ENCODE assay signal across 1 cellular context in the genomic region with DNA sequence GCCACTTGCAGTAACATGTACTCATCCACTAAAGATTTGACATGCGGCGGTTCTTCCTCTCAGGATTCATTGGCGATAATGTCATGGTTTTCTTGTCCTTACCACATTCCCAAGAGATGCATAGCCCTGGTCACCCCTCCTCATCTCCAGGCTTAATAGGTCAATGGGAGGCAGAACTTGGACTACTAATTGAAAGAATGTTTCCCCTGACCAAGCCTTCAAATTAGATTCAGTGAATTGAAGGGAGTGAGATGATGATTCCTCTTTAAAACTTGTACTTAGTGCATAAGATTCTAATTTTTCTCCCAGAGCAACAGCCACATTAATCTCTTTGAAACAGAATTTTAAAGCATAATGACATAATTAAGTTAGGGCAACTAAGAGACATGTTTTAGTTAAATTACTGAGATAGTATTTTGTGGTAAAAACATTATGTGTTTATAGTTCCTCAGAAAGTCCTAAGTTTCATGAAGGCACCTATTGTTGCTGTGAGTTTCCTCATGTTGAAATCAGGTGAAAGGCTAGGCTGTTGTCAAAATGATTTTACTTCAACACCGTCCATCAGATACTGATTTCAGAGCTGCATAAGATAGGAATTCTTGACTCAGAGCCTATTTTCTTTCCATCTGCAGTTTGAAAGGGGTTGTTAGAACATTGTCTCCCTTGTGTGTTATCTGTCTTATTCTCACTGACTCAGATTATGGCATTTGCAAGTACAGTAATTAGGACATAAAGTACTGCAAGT.
TF ChIP-seq lines count a peak whose summit lies in the region.

No MANE protein-coding gene starts in this region.

TF ChIP-seq in SK-N-SH treated with all-trans-retinoic acid at 6 μM for 48 hours, 23 proteins besides CTCF, POLR2A, EP300 and RAD21 (continued from another document):
- TF ChIP-seq, protein P1, sequence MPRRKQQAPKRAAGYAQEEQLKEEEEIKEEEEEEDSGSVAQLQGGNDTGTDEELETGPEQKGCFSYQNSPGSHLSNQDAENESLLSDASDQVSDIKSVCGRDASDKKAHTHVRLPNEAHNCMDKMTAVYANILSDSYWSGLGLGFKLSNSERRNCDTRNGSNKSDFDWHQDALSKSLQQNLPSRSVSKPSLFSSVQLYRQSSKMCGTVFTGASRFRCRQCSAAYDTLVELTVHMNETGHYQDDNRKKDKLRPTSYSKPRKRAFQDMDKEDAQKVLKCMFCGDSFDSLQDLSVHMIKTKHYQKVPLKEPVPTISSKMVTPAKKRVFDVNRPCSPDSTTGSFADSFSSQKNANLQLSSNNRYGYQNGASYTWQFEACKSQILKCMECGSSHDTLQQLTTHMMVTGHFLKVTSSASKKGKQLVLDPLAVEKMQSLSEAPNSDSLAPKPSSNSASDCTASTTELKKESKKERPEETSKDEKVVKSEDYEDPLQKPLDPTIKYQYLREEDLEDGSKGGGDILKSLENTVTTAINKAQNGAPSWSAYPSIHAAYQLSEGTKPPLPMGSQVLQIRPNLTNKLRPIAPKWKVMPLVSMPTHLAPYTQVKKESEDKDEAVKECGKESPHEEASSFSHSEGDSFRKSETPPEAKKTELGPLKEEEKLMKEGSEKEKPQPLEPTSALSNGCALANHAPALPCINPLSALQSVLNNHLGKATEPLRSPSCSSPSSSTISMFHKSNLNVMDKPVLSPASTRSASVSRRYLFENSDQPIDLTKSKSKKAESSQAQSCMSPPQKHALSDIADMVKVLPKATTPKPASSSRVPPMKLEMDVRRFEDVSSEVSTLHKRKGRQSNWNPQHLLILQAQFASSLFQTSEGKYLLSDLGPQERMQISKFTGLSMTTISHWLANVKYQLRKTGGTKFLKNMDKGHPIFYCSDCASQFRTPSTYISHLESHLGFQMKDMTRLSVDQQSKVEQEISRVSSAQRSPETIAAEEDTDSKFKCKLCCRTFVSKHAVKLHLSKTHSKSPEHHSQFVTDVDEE (CRISPR knock-in tag; IDR thresholded peaks at IDR 0.05) = no peak
- TF ChIP-seq ZNF8 (CRISPR knock-in tag; IDR thresholded peaks at IDR 0.05) (no peak), GLIS3 (CRISPR knock-in tag; IDR thresholded peaks at IDR 0.05) (no peak), ZFP3 (CRISPR knock-in tag; IDR thresholded peaks at IDR 0.05) (0 out of 2 replicates have a peak, but pooled peaks have one; percentile 21), TOX (CRISPR knock-in tag; IDR thresholded peaks at IDR 0.05; ENCODE audit: borderline replicate concordance) (no peak), SNAI2 (CRISPR knock-in tag; IDR thresholded peaks at IDR 0.05) (no peak), ZFP30 (CRISPR knock-in tag; IDR thresholded peaks at IDR 0.05) (no peak), OSR1 (CRISPR knock-in tag; IDR thresholded peaks at IDR 0.05) (no peak)
- TF ChIP-seq, protein P2, sequence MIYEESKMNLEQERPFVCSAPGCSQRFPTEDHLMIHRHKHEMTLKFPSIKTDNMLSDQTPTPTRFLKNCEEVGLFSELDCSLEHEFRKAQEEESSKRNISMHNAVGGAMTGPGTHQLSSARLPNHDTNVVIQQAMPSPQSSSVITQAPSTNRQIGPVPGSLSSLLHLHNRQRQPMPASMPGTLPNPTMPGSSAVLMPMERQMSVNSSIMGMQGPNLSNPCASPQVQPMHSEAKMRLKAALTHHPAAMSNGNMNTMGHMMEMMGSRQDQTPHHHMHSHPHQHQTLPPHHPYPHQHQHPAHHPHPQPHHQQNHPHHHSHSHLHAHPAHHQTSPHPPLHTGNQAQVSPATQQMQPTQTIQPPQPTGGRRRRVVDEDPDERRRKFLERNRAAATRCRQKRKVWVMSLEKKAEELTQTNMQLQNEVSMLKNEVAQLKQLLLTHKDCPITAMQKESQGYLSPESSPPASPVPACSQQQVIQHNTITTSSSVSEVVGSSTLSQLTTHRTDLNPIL (CRISPR knock-in tag; IDR thresholded peaks at IDR 0.05; ENCODE audit: low read depth) = peak; percentile 79
